Comparison of ENCODE assay signal across 8 cellular contexts in genomic region chr9:128913048-128913900, GRCh38. TPM values are rescaled to one million over a fixed set of nuclear protein-coding genes. Genes with fewer than 3 reads are reported as not detected.
DNase-seq lines count a peak whose midpoint lies in the region; ATAC-seq, FAIRE-seq and TF ChIP-seq lines count a peak whose summit lies in the region.

No MANE protein-coding gene starts in this region.

- in situ Hi-C loops in gastrocnemius medialis (cut with MboI; ENCODE audit: low sequenced_read_pairs in 4 of 4), result no loop called here

- H3K27me3 ChIP-seq in left ventricle myocardium inferior (ENCODE audit: low read depth) (no peaks in the 10 kb centered on the region), gastrocnemius medialis (no peaks in the 10 kb centered on the region)

- peaks cover 95% of the 10 kb centered on the region for H3K4me1 ChIP-seq in left ventricle myocardium inferior
- peaks cover 72 to 76% of the 10 kb centered on the region in 2 donors for H3K4me1 ChIP-seq in gastrocnemius medialis

- peak overlapping the region; percentile 90 for H3K27ac ChIP-seq in left ventricle myocardium inferior (replicated peaks)
- H3K27ac ChIP-seq in gastrocnemius medialis, result peak overlapping the region; percentile 48 to 85 (median 82)

- DNase-seq in EL (peak; percentile 31), left ventricle myocardium inferior (no peak), gastrocnemius medialis (no peak), erythroblast (lab: John Stamatoyannopoulos, UW) (no peak), H54 (ENCODE audit: insufficient read length, low spot score) (no peak), GM20000 (ENCODE audit: low spot score) (no peak)
- no peak for DNase-seq in activated CD8-positive, alpha-beta T cell treated with anti-CD3 and anti-CD28 coated beads for 36 hours

- no peak for FAIRE-seq in H54 (lab: Jason Lieb, UNC)

- POLR2A ChIA-PET in activated CD8-positive, alpha-beta T cell treated with anti-CD3 and anti-CD28 coated beads for 36 hours (lab: Charles Lee), result interaction anchor here (1.0 to 1.9 kb wide), 2 partner anchors 11 to 20 kb away, joined by 3 to 9 read pairs; no protein-coding TSS in a partner anchor

- H3K9me3 Mint-ChIP-seq in activated CD8-positive, alpha-beta T cell treated with anti-CD3 and anti-CD28 coated beads for 36 hours, result no peaks in the 10 kb centered on the region

- no peaks in the 10 kb centered on the region for H3K9me3 ChIP-seq in left ventricle myocardium inferior (replicated peaks)
- no peaks in the 10 kb centered on the region for H3K9me3 ChIP-seq in gastrocnemius medialis

- H3K4me3 Mint-ChIP-seq in activated CD8-positive, alpha-beta T cell treated with anti-CD3 and anti-CD28 coated beads for 36 hours, result no peak overlapping the region

- CTCF ChIA-PET in activated CD8-positive, alpha-beta T cell treated with anti-CD3 and anti-CD28 coated beads for 36 hours (lab: Charles Lee), result interaction anchor here (0.9 to 3.6 kb wide), 3 partner anchors 14 to 15 kb away, joined by 3 to 19 read pairs (median 4); no protein-coding TSS in a partner anchor

- peaks cover 61% of the 10 kb centered on the region for H3K4me1 Mint-ChIP-seq in activated CD8-positive, alpha-beta T cell treated with anti-CD3 and anti-CD28 coated beads for 36 hours (ENCODE audit: low read depth)

- peaks cover 34% of the 10 kb centered on the region for H3K36me3 Mint-ChIP-seq in activated CD8-positive, alpha-beta T cell treated with anti-CD3 and anti-CD28 coated beads for 36 hours (ENCODE audit: low read depth)

- no peak for ATAC-seq in activated CD8-positive, alpha-beta T cell treated with anti-CD3 and anti-CD28 coated beads for 36 hours
- ATAC-seq in gastrocnemius medialis (no peak), HG03565 (IDR thresholded peaks at IDR 0.05; ENCODE audit: unreplicated experiment) (no peak)

- peak overlapping the region; percentile 69 for H3K27ac Mint-ChIP-seq in activated CD8-positive, alpha-beta T cell treated with anti-CD3 and anti-CD28 coated beads for 36 hours

- no peak for TF ChIP-seq CTCF in activated CD8-positive, alpha-beta T cell treated with anti-CD3 and anti-CD28 coated beads for 36 hours (IDR thresholded peaks at IDR 0.05)
- TF ChIP-seq CTCF in left ventricle myocardium inferior (IDR thresholded peaks at IDR 0.05; ENCODE audit: borderline replicate concordance), result no peak
- TF ChIP-seq CTCF in gastrocnemius medialis (IDR thresholded peaks at IDR 0.05 in 4 of 5, conservative IDR thresholded peaks at IDR 0.05 in 1 of 5), result no peak
- TF ChIP-seq CTCF in GM20000 (IDR thresholded peaks at IDR 0.05; ENCODE audit: extremely low read depth, missing control alignments), result no peak

- intact Hi-C loops in activated CD8-positive, alpha-beta T cell treated with anti-CD3 and anti-CD28 coated beads for 36 hours (cut with micrococcal nuclease), result no loop called here
- intact Hi-C loops in left ventricle myocardium inferior (cut with micrococcal nuclease), result no loop called here
- intact Hi-C loops in gastrocnemius medialis (cut with DNase I; ENCODE audit: low total_unique reads), result no loop called here

- TF ChIP-seq POLR2A in gastrocnemius medialis (IDR thresholded peaks at IDR 0.05) (no peak), erythroblast (IDR thresholded peaks at IDR 0.05; ENCODE audit: low read length) (no peak), H54 (IDR thresholded peaks at IDR 0.05; ENCODE audit: low read depth, low read length) (no peak)

- H3K36me3 ChIP-seq in left ventricle myocardium inferior, result peaks cover 53% of the 10 kb centered on the region
- peaks cover 0 to 29% of the 10 kb centered on the region in 2 donors for H3K36me3 ChIP-seq in gastrocnemius medialis

- H3K4me3 ChIP-seq in left ventricle myocardium inferior (peak overlapping the region; percentile 37), gastrocnemius medialis (peak overlapping the region in 2 of 4 donors; percentile 14 to 25)

- H3K27me3 Mint-ChIP-seq in activated CD8-positive, alpha-beta T cell treated with anti-CD3 and anti-CD28 coated beads for 36 hours, result no peaks in the 10 kb centered on the region

RNA-seq across cellular contexts. Expression of gene PHYHD1, which starts 7.5 kb away (rescaled TPM):
- 1 to 10 TPM in 1 of 2 experiments, under 1 TPM in 1; 0.61 to 1.5 TPM for total RNA-seq in activated CD8-positive, alpha-beta T cell treated with anti-CD3 and anti-CD28 coated beads for 36 hours
- total RNA-seq in left ventricle myocardium inferior (20.3 TPM), gastrocnemius medialis (10 to 100 TPM in 3 of 4 donors, 1 to 10 TPM in 1; 9.5 to 39.3 (median 30.3) TPM)

RNA-seq across cellular contexts. Expression of gene LRRC8A, which starts 31.3 kb away (rescaled TPM):
- total RNA-seq in activated CD8-positive, alpha-beta T cell treated with anti-CD3 and anti-CD28 coated beads for 36 hours, result 10 to 100 TPM; 15.1 to 16.2 TPM
- 19.8 TPM for total RNA-seq in left ventricle myocardium inferior
- total RNA-seq in gastrocnemius medialis, result 10 to 100 TPM; 24.4 to 28.4 (median 27.0) TPM

RNA-seq across cellular contexts. Expression of gene KYAT1, which starts 31.5 kb away (rescaled TPM):
- total RNA-seq in activated CD8-positive, alpha-beta T cell treated with anti-CD3 and anti-CD28 coated beads for 36 hours, result 10 to 100 TPM; 17.0 to 18.6 TPM
- total RNA-seq in left ventricle myocardium inferior (12.1 TPM), gastrocnemius medialis (1 to 10 TPM; 4.7 to 7.4 (median 5.8) TPM)

RNA-seq across cellular contexts. Expression of gene DOLK, which starts 34.1 kb away (rescaled TPM):
- 1 to 10 TPM; 5.7 TPM for total RNA-seq in activated CD8-positive, alpha-beta T cell treated with anti-CD3 and anti-CD28 coated beads for 36 hours
- total RNA-seq in left ventricle myocardium inferior (8.4 TPM), gastrocnemius medialis (10 to 100 TPM in 1 of 4 donors, 1 to 10 TPM in 3; 6.5 to 11.8 (median 6.6) TPM)

RNA-seq across cellular contexts. Expression of gene NUP188, which starts 34.2 kb away (rescaled TPM):
- 100 to 1,000 TPM in 1 of 2 experiments, 10 to 100 TPM in 1; 96.2 to 110 TPM for total RNA-seq in activated CD8-positive, alpha-beta T cell treated with anti-CD3 and anti-CD28 coated beads for 36 hours
- 15.9 TPM for total RNA-seq in left ventricle myocardium inferior
- total RNA-seq in gastrocnemius medialis, result 10 to 100 TPM; 24.7 to 59.7 (median 30.3) TPM
